ENCODE assay signal across 17 cellular contexts in genomic region chr17:2383628-2384167, GRCh38. TPM values are rescaled to one million over a fixed set of nuclear protein-coding genes. Genes with fewer than 3 reads are reported as not detected.
DNase-seq lines count a peak whose midpoint lies in the region; ATAC-seq and TF ChIP-seq lines count a peak whose summit lies in the region.
"Had no signal": no experiment of that assay in that cellular context is flagged by ENCODE, and none has a peak within 500 bp of the region (broad histone marks: within the 10 kb centered on the region; RNA-seq: fewer than 3 reads in every experiment).

No MANE protein-coding gene starts in this region.

- H3K4me1 Mint-ChIP-seq in activated CD8-positive, alpha-beta memory T cell treated with anti-CD3 and anti-CD28 coated beads, Interleukin-2, amount 10 ng/mL, durations not matched to agents 7 days and 5 days: peaks cover 6% of the 10 kb centered on the region
- H3K4me1 Mint-ChIP-seq in WTC11: peaks cover 18% of the 10 kb centered on the region
- H3K4me1 Mint-ChIP-seq in stimulated activated memory B cell treated with anti-CD40 and anti-IgM and Interleukin-4, amounts not matched to agents 10 μg/mL and 1 μg/mL and 100 μg/mL, for 72 hours: peaks cover 17% of the 10 kb centered on the region

- WGBS in liver: 59% methylated on average over 11 of the region's 11 CpGs

- H3K27me3 Mint-ChIP-seq in activated CD8-positive, alpha-beta memory T cell treated with anti-CD3 and anti-CD28 coated beads, Interleukin-2, amount 10 ng/mL, durations not matched to agents 7 days and 5 days: no peaks in the 10 kb centered on the region
- no peaks in the 10 kb centered on the region for H3K27me3 Mint-ChIP-seq in WTC11 (ENCODE audit: low read depth)
- no peaks in the 10 kb centered on the region for H3K27me3 Mint-ChIP-seq in stimulated activated memory B cell treated with anti-CD40 and anti-IgM and Interleukin-4, amounts not matched to agents 10 μg/mL and 1 μg/mL and 100 μg/mL, for 72 hours
- H3K27me3 Mint-ChIP-seq: activated CD4-positive, alpha-beta memory T cell treated with anti-CD3 and anti-CD28 coated beads, Interleukin-2, amount 10 ng/mL, durations not matched to agents 7 days and 5 days; activated naive CD4-positive, alpha-beta T cell treated with anti-CD3 and anti-CD28 coated beads, Interleukin-2, amount 50 U/mL, for 24 hours; natural killer cell treated with Interleukin-12 subunit alpha and Interleukin-12 subunit beta and Interleukin-15 and Interleukin-18, amount 100 ng/mL, for 72 hours had no signal

- peak overlapping the region; percentile 36 for H3K27ac Mint-ChIP-seq in activated CD8-positive, alpha-beta memory T cell treated with anti-CD3 and anti-CD28 coated beads, Interleukin-2, amount 10 ng/mL, durations not matched to agents 7 days and 5 days
- H3K27ac Mint-ChIP-seq in WTC11: peak overlapping the region; percentile 53
- peak overlapping the region; percentile 37 for H3K27ac Mint-ChIP-seq in stimulated activated memory B cell treated with anti-CD40 and anti-IgM and Interleukin-4, amounts not matched to agents 10 μg/mL and 1 μg/mL and 100 μg/mL, for 72 hours
- H3K27ac Mint-ChIP-seq: activated CD4-positive, alpha-beta memory T cell treated with anti-CD3 and anti-CD28 coated beads, Interleukin-2, amount 10 ng/mL, durations not matched to agents 7 days and 5 days; activated naive CD4-positive, alpha-beta T cell treated with anti-CD3 and anti-CD28 coated beads, Interleukin-2, amount 50 U/mL, for 24 hours had no signal

- DNase-seq in activated CD8-positive, alpha-beta memory T cell treated with anti-CD3 and anti-CD28 coated beads, Interleukin-2, amount 10 ng/mL, durations not matched to agents 7 days and 5 days: no peak
- no peak for DNase-seq in activated CD8-positive, alpha-beta memory T cell treated with anti-CD3 and anti-CD28 coated beads, Interleukin-2, amount 50 U/mL, for 48 hours
- no peak for DNase-seq in WTC11 (ENCODE audit: low spot score)
- no peak for DNase-seq in dermis blood vessel endothelial cell
- DNase-seq in substantia nigra (lab: John Stamatoyannopoulos, UW): no peak
- DNase-seq: ACHN; activated CD4-positive, alpha-beta memory T cell treated with anti-CD3 and anti-CD28 coated beads, Interleukin-2, amount 10 ng/mL, durations not matched to agents 7 days and 5 days; islet precursor cell; NCI-H446 treated with DMSO at 0.1 percent for 48 hours; RPMI8226; stimulated activated CD4-positive, alpha-beta T cell treated with anti-CD3 and anti-CD28 coated beads, Interleukin-12 subunit alpha, Interleukin-12 subunit beta, amount 100 ng/mL, for 4 hours; T-helper 9 cell had no signal

- H3K36me3 ChIP-seq in liver (ENCODE audit: control insufficient read depth in 4 of 4, insufficient read depth in 3 of 4, low read depth in 1 of 4, low read length in 3 of 4): peaks cover 0 to 25% (median 5%) of the 10 kb centered on the region in 4 donors

- POLR2A ChIA-PET in WTC11 (lab: Charles Lee): interaction anchor here (1.1 to 2.1 kb wide), 2 partner anchors 16 to 18 kb away, joined by 4 to 12 read pairs; no protein-coding TSS in a partner anchor

- no peak overlapping the region for H3K4me3 Mint-ChIP-seq in activated CD8-positive, alpha-beta memory T cell treated with anti-CD3 and anti-CD28 coated beads, Interleukin-2, amount 10 ng/mL, durations not matched to agents 7 days and 5 days
- no peak overlapping the region for H3K4me3 Mint-ChIP-seq in WTC11
- no peak overlapping the region for H3K4me3 Mint-ChIP-seq in stimulated activated memory B cell treated with anti-CD40 and anti-IgM and Interleukin-4, amounts not matched to agents 10 μg/mL and 1 μg/mL and 100 μg/mL, for 72 hours
- H3K4me3 Mint-ChIP-seq: activated CD4-positive, alpha-beta memory T cell treated with anti-CD3 and anti-CD28 coated beads, Interleukin-2, amount 10 ng/mL, durations not matched to agents 7 days and 5 days; activated naive CD4-positive, alpha-beta T cell treated with anti-CD3 and anti-CD28 coated beads, Interleukin-2, amount 50 U/mL, for 24 hours; natural killer cell treated with Interleukin-12 subunit alpha and Interleukin-12 subunit beta and Interleukin-15 and Interleukin-18, amount 100 ng/mL, for 72 hours had no signal

- no peaks in the 10 kb centered on the region for H3K27me3 ChIP-seq in liver (ENCODE audit: control insufficient read depth in 4 of 4, insufficient read depth in 4 of 4, low read length in 3 of 4)

- no peaks in the 10 kb centered on the region for H3K9me3 Mint-ChIP-seq in activated CD8-positive, alpha-beta memory T cell treated with anti-CD3 and anti-CD28 coated beads, Interleukin-2, amount 10 ng/mL, durations not matched to agents 7 days and 5 days (ENCODE audit: low read depth)
- H3K9me3 Mint-ChIP-seq in WTC11: no peaks in the 10 kb centered on the region
- no peaks in the 10 kb centered on the region for H3K9me3 Mint-ChIP-seq in stimulated activated memory B cell treated with anti-CD40 and anti-IgM and Interleukin-4, amounts not matched to agents 10 μg/mL and 1 μg/mL and 100 μg/mL, for 72 hours
- H3K9me3 Mint-ChIP-seq: activated CD4-positive, alpha-beta memory T cell treated with anti-CD3 and anti-CD28 coated beads, Interleukin-2, amount 10 ng/mL, durations not matched to agents 7 days and 5 days; activated naive CD4-positive, alpha-beta T cell treated with anti-CD3 and anti-CD28 coated beads, Interleukin-2, amount 50 U/mL, for 24 hours; natural killer cell treated with Interleukin-12 subunit alpha and Interleukin-12 subunit beta and Interleukin-15 and Interleukin-18, amount 100 ng/mL, for 72 hours had no signal

- no peak for ATAC-seq in activated CD8-positive, alpha-beta memory T cell treated with anti-CD3 and anti-CD28 coated beads, Interleukin-2, amount 10 ng/mL, durations not matched to agents 7 days and 5 days
- ATAC-seq in WTC11 (no peak), HG03521 (IDR thresholded peaks at IDR 0.05; ENCODE audit: unreplicated experiment) (no peak)
- ATAC-seq in stimulated activated memory B cell treated with anti-CD40 and anti-IgM and Interleukin-4, amounts not matched to agents 10 μg/mL and 1 μg/mL and 100 μg/mL, for 72 hours: no peak
- ATAC-seq: natural killer cell treated with Interleukin-12 subunit alpha and Interleukin-12 subunit beta and Interleukin-15 and Interleukin-18, amount 100 ng/mL, for 72 hours had no signal

- H3K9me3 ChIP-seq in liver (ENCODE audit: control insufficient read depth in 4 of 4, low read length in 3 of 4): no peaks in the 10 kb centered on the region

- H3K9ac ChIP-seq in liver (ENCODE audit: low read depth in 1 of 2, low read length in 2 of 2): no peak overlapping the region

- CTCF ChIA-PET in activated CD8-positive, alpha-beta memory T cell treated with anti-CD3 and anti-CD28 coated beads, Interleukin-2, amount 10 ng/mL, durations not matched to agents 7 days and 5 days (lab: Charles Lee): interaction anchor here (1.4 to 9.5 kb wide), 12 partner anchors 9 to 500 kb away, joined by 4 to 323 read pairs (median 15); partner anchors contain the start of gene MNT
- CTCF ChIA-PET in WTC11 (lab: Charles Lee): interaction anchor here (1.1 to 7.4 kb wide), 19 partner anchors 9 to 629 kb away, joined by 3 to 268 read pairs (median 22); partner anchors contain the start of genes MNT, SGSM2 and TSR1

- peaks cover 3 to 17% (median 12%) of the 10 kb centered on the region in 4 donors for H3K4me1 ChIP-seq in liver (ENCODE audit: control insufficient read depth in 4 of 4, insufficient read depth in 4 of 4, low read length in 3 of 4)

- no peak overlapping the region for H3K4me3 ChIP-seq in liver (ENCODE audit: low read depth in 1 of 3, low read length in 3 of 3)

- TF ChIP-seq RAD21 in liver (IDR thresholded peaks at IDR 0.05): no peak

- no peaks in the 10 kb centered on the region for H3K36me3 Mint-ChIP-seq in activated CD8-positive, alpha-beta memory T cell treated with anti-CD3 and anti-CD28 coated beads, Interleukin-2, amount 10 ng/mL, durations not matched to agents 7 days and 5 days
- H3K36me3 Mint-ChIP-seq in WTC11: peaks cover 6% of the 10 kb centered on the region; the same call in 1 of the 2 replicates
- peaks cover 14% of the 10 kb centered on the region for H3K36me3 Mint-ChIP-seq in stimulated activated memory B cell treated with anti-CD40 and anti-IgM and Interleukin-4, amounts not matched to agents 10 μg/mL and 1 μg/mL and 100 μg/mL, for 72 hours
- H3K36me3 Mint-ChIP-seq: activated naive CD4-positive, alpha-beta T cell treated with anti-CD3 and anti-CD28 coated beads, Interleukin-2, amount 50 U/mL, for 24 hours; natural killer cell treated with Interleukin-12 subunit alpha and Interleukin-12 subunit beta and Interleukin-15 and Interleukin-18, amount 100 ng/mL, for 72 hours had no signal

- no peak for TF ChIP-seq CTCF in WTC11 (IDR thresholded peaks at IDR 0.05)
- no peak for TF ChIP-seq CTCF in liver (IDR thresholded peaks at IDR 0.05; ENCODE audit: low read depth, low read length, missing input control)

- peak overlapping the region; percentile 62 to 74 for H3K27ac ChIP-seq in liver (ENCODE audit: low read depth in 1 of 2, low read length in 2 of 2)
- no peak overlapping the region for H3K27ac ChIP-seq in substantia nigra (ENCODE audit: low read depth, low read length, poor library complexity, severe bottlenecking)

TF ChIP-seq in WTC11, 78 proteins besides CTCF, POLR2A, EP300 and RAD21 (continues in another document):
- TF ChIP-seq CREB1 (CRISPR knock-in tag; IDR thresholded peaks at IDR 0.05) (no peak), SMAD4 (CRISPR knock-in tag; IDR thresholded peaks at IDR 0.05) (no peak)

TF ChIP-seq in liver, 16 proteins besides CTCF, POLR2A, EP300 and RAD21 (continues in another document):
- peak; percentile 39 for TF ChIP-seq SP1 (IDR thresholded peaks at IDR 0.05)

RNA-seq across cellular contexts. Expression of gene MNT, which starts 17.2 kb away (rescaled TPM):
- total RNA-seq in activated CD8-positive, alpha-beta memory T cell treated with anti-CD3 and anti-CD28 coated beads, Interleukin-2, amount 10 ng/mL, durations not matched to agents 7 days and 5 days: 10 to 100 TPM; 26.0 to 31.9 TPM
- total RNA-seq in WTC11 (2021) (18.3 to 21.6 TPM (median 18.4 TPM) in 3 replicates), liver (1 to 10 TPM; 2.8 to 5.0 TPM), dermis blood vessel endothelial cell (3.9 and 5.1 TPM in 2 replicates)
- 1 to 10 TPM; 1.7 to 2.5 TPM for polyA plus RNA-seq in liver

RNA-seq across cellular contexts. Expression of gene SGSM2, which starts 46.4 kb away (rescaled TPM):
- 10 to 100 TPM; 46.4 to 57.0 TPM for total RNA-seq in activated CD8-positive, alpha-beta memory T cell treated with anti-CD3 and anti-CD28 coated beads, Interleukin-2, amount 10 ng/mL, durations not matched to agents 7 days and 5 days
- 47.2 to 50.3 TPM (median 49.8 TPM) in 3 replicates for total RNA-seq in WTC11 (2021)
- total RNA-seq in liver: 10 to 100 TPM; 12.4 to 17.5 TPM
- 10 to 100 TPM in 1 of 2 donors, 1 to 10 TPM in 1; 5.5 to 12.4 TPM for polyA plus RNA-seq in liver
- 52.6 and 70.3 TPM in 2 replicates for total RNA-seq in dermis blood vessel endothelial cell

RNA-seq across cellular contexts. Expression of gene TSR1, which starts 47.4 kb away (rescaled TPM):
- 10 to 100 TPM; 33.2 to 45.7 TPM for total RNA-seq in activated CD8-positive, alpha-beta memory T cell treated with anti-CD3 and anti-CD28 coated beads, Interleukin-2, amount 10 ng/mL, durations not matched to agents 7 days and 5 days
- total RNA-seq in WTC11 (2021): 59.1 to 74.3 TPM (median 59.7 TPM) in 3 replicates
- total RNA-seq in liver: 10 to 100 TPM; 18.1 to 27.0 TPM
- polyA plus RNA-seq in liver: 1 to 10 TPM; 6.5 to 9.6 TPM
- 44.8 and 56.3 TPM in 2 replicates for total RNA-seq in dermis blood vessel endothelial cell
